ENCODE assay signal across 17 cellular contexts in genomic region chr7:151666886-151667285, GRCh38.
DNase-seq lines count a peak whose midpoint lies in the region; ATAC-seq lines count a peak whose summit lies in the region.
"Had no signal": no experiment of that assay in that cellular context is flagged by ENCODE, and none has a peak within 500 bp of the region (broad histone marks: within the 10 kb centered on the region; RNA-seq: fewer than 3 reads in every experiment).

No MANE protein-coding gene starts in this region.

- peaks cover 3% of the 10 kb centered on the region for H3K9me3 Mint-ChIP-seq in T-helper 2 cell treated with Interferon-gamma antibody and Interleukin-4, amounts not matched to agents 5 μg/mL and 100 μg/mL, for 36 hours
- H3K9me3 Mint-ChIP-seq in stimulated activated memory B cell treated with anti-CD40 and anti-IgM and Interleukin-4, amounts not matched to agents 10 μg/mL and 1 μg/mL and 100 μg/mL, for 72 hours: peaks cover 18% of the 10 kb centered on the region

- H3K4me3 Mint-ChIP-seq in T-helper 2 cell treated with Interferon-gamma antibody and Interleukin-4, amounts not matched to agents 5 μg/mL and 100 μg/mL, for 36 hours: no peak overlapping the region
- no peak overlapping the region for H3K4me3 Mint-ChIP-seq in stimulated activated memory B cell treated with anti-CD40 and anti-IgM and Interleukin-4, amounts not matched to agents 10 μg/mL and 1 μg/mL and 100 μg/mL, for 72 hours
- H3K4me3 Mint-ChIP-seq: CD4-positive, CD25-positive, alpha-beta regulatory T cell had no signal

- no peak for DNase-seq in T-helper 2 cell treated with Interferon-gamma antibody and Interleukin-4, amounts not matched to agents 5 μg/mL and 100 μg/mL, for 36 hours (ENCODE audit: low spot score)
- DNase-seq in T-helper 2 cell (no peak), cardiac septum (ENCODE audit: low spot score) (peak; percentile 73), left lobe of liver (ENCODE audit: low spot score) (peak; percentile 21), sciatic nerve (ENCODE audit: low spot score) (peak; percentile 10), DMS53 (lab: John Stamatoyannopoulos, UW) (no peak), NCI-H2171 treated with DMSO at 0.1 percent for 48 hours (lab: John Stamatoyannopoulos, UW) (no peak)
- DNase-seq: CD4-positive, CD25-positive, alpha-beta regulatory T cell; COR-L47; DMS 273 treated with DMSO at 0.1 percent for 48 hours; NCI-H1417; NCI-H187 treated with DMSO at 0.1 percent for 48 hours; NCI-H345; NCI-H524 treated with DMSO at 0.1 percent for 48 hours; PC-9 had no signal

- ATAC-seq in left lobe of liver (no peak), sciatic nerve (no peak)
- no peak for ATAC-seq in stimulated activated memory B cell treated with anti-CD40 and anti-IgM and Interleukin-4, amounts not matched to agents 10 μg/mL and 1 μg/mL and 100 μg/mL, for 72 hours
- ATAC-seq: K562 had no signal

- H3K27me3 Mint-ChIP-seq in T-helper 2 cell treated with Interferon-gamma antibody and Interleukin-4, amounts not matched to agents 5 μg/mL and 100 μg/mL, for 36 hours (ENCODE audit: low read depth): no peaks in the 10 kb centered on the region
- H3K27me3 Mint-ChIP-seq in stimulated activated memory B cell treated with anti-CD40 and anti-IgM and Interleukin-4, amounts not matched to agents 10 μg/mL and 1 μg/mL and 100 μg/mL, for 72 hours: no peaks in the 10 kb centered on the region
- H3K27me3 Mint-ChIP-seq: CD4-positive, CD25-positive, alpha-beta regulatory T cell had no signal

- peaks cover 2% of the 10 kb centered on the region for H3K36me3 Mint-ChIP-seq in T-helper 2 cell treated with Interferon-gamma antibody and Interleukin-4, amounts not matched to agents 5 μg/mL and 100 μg/mL, for 36 hours (ENCODE audit: low read depth)
- H3K36me3 Mint-ChIP-seq in stimulated activated memory B cell treated with anti-CD40 and anti-IgM and Interleukin-4, amounts not matched to agents 10 μg/mL and 1 μg/mL and 100 μg/mL, for 72 hours: peaks cover 59% of the 10 kb centered on the region

- intact Hi-C loops in cardiac septum (cut with DNase I): no loop called here
- intact Hi-C loops in sciatic nerve (cut with DNase I): no loop called here

- H3K4me1 Mint-ChIP-seq in T-helper 2 cell treated with Interferon-gamma antibody and Interleukin-4, amounts not matched to agents 5 μg/mL and 100 μg/mL, for 36 hours (ENCODE audit: low read depth): peaks cover 8% of the 10 kb centered on the region
- H3K4me1 Mint-ChIP-seq in stimulated activated memory B cell treated with anti-CD40 and anti-IgM and Interleukin-4, amounts not matched to agents 10 μg/mL and 1 μg/mL and 100 μg/mL, for 72 hours: no peaks in the 10 kb centered on the region

- peak overlapping the region; percentile 47 for H3K27ac Mint-ChIP-seq in T-helper 2 cell treated with Interferon-gamma antibody and Interleukin-4, amounts not matched to agents 5 μg/mL and 100 μg/mL, for 36 hours
- H3K27ac Mint-ChIP-seq in stimulated activated memory B cell treated with anti-CD40 and anti-IgM and Interleukin-4, amounts not matched to agents 10 μg/mL and 1 μg/mL and 100 μg/mL, for 72 hours: no peak overlapping the region
- H3K27ac Mint-ChIP-seq: CD4-positive, CD25-positive, alpha-beta regulatory T cell had no signal

Comparison
In these comparisons a context has a peak if more than half of its experiments do, and no peak if none do; other contexts are left out.
1. DNase-seq: peak in cardiac septum (single experiment), left lobe of liver (single experiment) and sciatic nerve (single experiment); none in T-helper 2 cell treated with Interferon-gamma antibody and Interleukin-4, amounts not matched to agents 5 μg/mL and 100 μg/mL, for 36 hours (single experiment), T-helper 2 cell (0 of 5), DMS53 (single experiment) and NCI-H2171 treated with DMSO at 0.1 percent for 48 hours (single experiment).